17 cellular contexts compared by ENCODE assay signal in the genomic region with DNA sequence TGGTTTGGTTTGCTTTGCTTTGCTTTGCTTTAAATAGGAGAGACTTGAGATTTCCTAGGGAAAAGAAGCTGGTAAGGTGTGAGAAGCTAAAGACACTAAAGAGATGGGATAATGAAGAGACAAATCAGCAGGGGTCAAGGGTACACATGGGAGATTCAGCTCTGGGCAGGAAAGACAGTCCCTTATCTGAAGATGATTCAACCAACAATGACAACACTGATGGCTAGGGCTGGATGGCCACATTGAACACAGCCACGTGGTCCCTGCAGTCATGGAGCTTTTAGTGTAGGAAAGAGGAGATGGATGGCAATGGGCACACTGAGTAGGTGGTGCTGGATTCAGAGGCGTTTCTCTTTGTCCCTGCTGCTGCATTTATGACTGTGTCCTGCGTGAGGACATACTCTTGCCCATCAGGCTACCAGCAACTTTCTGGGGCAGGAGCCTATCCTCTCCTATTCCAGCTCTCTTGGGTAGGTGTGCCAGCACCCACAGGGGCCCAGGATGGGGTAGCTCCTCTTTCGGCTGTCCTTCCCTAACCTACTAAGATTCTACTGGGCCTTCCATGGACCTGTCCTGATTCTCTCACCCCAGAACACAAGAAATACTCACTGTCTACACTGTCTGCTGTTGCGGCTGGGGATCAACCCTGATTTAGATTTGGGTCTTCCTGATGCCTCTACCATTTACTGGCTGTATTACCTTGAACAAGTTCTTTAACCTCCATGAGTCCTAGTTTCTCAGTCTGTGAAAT. TPM values are rescaled to one million over a fixed set of nuclear protein-coding genes. Genes with fewer than 3 reads are reported as not detected.
DNase-seq lines count a peak whose midpoint lies in the region; ATAC-seq, FAIRE-seq and TF ChIP-seq lines count a peak whose summit lies in the region.
"Had no signal": no experiment of that assay in that cellular context is flagged by ENCODE, and none has a peak within 500 bp of the region (broad histone marks: within the 10 kb centered on the region; RNA-seq: fewer than 3 reads in every experiment).

No MANE protein-coding gene starts in this region.

- H3K79me2 ChIP-seq in endothelial cell of umbilical vein (ENCODE audit: control insufficient read depth, insufficient read depth, low read length) = no peaks in the 10 kb centered on the region

- peaks cover 36% of the 10 kb centered on the region for H3K27me3 Mint-ChIP-seq in IgD-negative memory B cell

- dilution Hi-C loops in endothelial cell of umbilical vein (cut with MboI; ENCODE audit: extremely low pct_ligation_motif_present, low sequenced_read_pairs) = no loop called here

- H3K36me3 ChIP-seq in endothelial cell of umbilical vein (ENCODE audit: control insufficient read depth in 2 of 2, extremely low read depth in 1 of 2, insufficient read depth in 2 of 2, low read length in 2 of 2) = no peaks in the 10 kb centered on the region
- H3K36me3 ChIP-seq: pancreas had no signal

- TF ChIP-seq CTCF in D721Med (IDR thresholded peaks at IDR 0.05; ENCODE audit: insufficient read depth, missing control alignments) (no peak), endothelial cell of umbilical vein (IDR thresholded peaks at IDR 0.05; ENCODE audit: extremely low read depth in 1 of 2, insufficient read depth in 1 of 2, low read depth in 1 of 2, low read length in 2 of 2) (no peak)

- H4K20me1 ChIP-seq in endothelial cell of umbilical vein (replicated peaks; ENCODE audit: control insufficient read depth, extremely low read depth, insufficient read depth, low read length) = no peaks in the 10 kb centered on the region

- H3K4me1 ChIP-seq in endothelial cell of umbilical vein (ENCODE audit: control insufficient read depth, extremely low read depth, insufficient read depth, low read length) = peaks cover 12% of the 10 kb centered on the region

- no peak for TF ChIP-seq POLR2A in endothelial cell of umbilical vein (IDR thresholded peaks at IDR 0.05; ENCODE audit: low read depth, low read length)

- no peak overlapping the region for H3K4me2 ChIP-seq in endothelial cell of umbilical vein (ENCODE audit: insufficient read depth, low read length)

- H3K4me3 Mint-ChIP-seq in IgD-negative memory B cell = peak overlapping the region in 3 of 4 donors; percentile 7 to 51 (median 49)
- H3K4me3 Mint-ChIP-seq: activated CD8-positive, alpha-beta T cell treated with anti-CD3 and anti-CD28 coated beads for 36 hours; stimulated activated naive CD8-positive, alpha-beta T cell treated with anti-CD3 and anti-CD28 coated beads, Interleukin-15, Interleukin-2, amounts not matched to agents 100 ng/mL and 50 ng/mL, for 24 hours had no signal

- no peaks in the 10 kb centered on the region for H3K27me3 ChIP-seq in endothelial cell of umbilical vein (ENCODE audit: control insufficient read depth in 2 of 2, insufficient read depth in 2 of 2, low read length in 2 of 2)
- H3K27me3 ChIP-seq: body of pancreas, pancreas, SJSA1 had no signal

- CTCF ChIA-PET in endothelial cell of umbilical vein (lab: Charles Lee) = interaction anchor here (2.1 to 2.6 kb wide), 3 partner anchors 8 to 9 kb away, joined by 14 to 21 read pairs (median 18); no protein-coding TSS in a partner anchor

- no peaks in the 10 kb centered on the region for H3K9me3 Mint-ChIP-seq in IgD-negative memory B cell
- H3K9me3 Mint-ChIP-seq: activated CD8-positive, alpha-beta T cell treated with anti-CD3 and anti-CD28 coated beads for 36 hours; effector memory CD8-positive, alpha-beta T cell; HFFc6; stimulated activated naive CD8-positive, alpha-beta T cell treated with anti-CD3 and anti-CD28 coated beads, Interleukin-15, Interleukin-2, amounts not matched to agents 100 ng/mL and 50 ng/mL, for 24 hours had no signal

- H3K9ac ChIP-seq in endothelial cell of umbilical vein (replicated peaks; ENCODE audit: extremely low read depth, insufficient read depth, low read length) = no peak overlapping the region

- no peak for ATAC-seq in GM21529 (IDR thresholded peaks at IDR 0.05; ENCODE audit: unreplicated experiment)
- no peak for ATAC-seq in GM18873 (IDR thresholded peaks at IDR 0.05; ENCODE audit: low FRiP score, unreplicated experiment)
- ATAC-seq: activated CD8-positive, alpha-beta T cell treated with anti-CD3 and anti-CD28 coated beads for 36 hours; effector memory CD8-positive, alpha-beta T cell; GM12878 had no signal

- no peaks in the 10 kb centered on the region for H3K36me3 Mint-ChIP-seq in IgD-negative memory B cell

- peak; percentile 35 for FAIRE-seq in D721Med (lab: Jason Lieb, UNC)
- FAIRE-seq in endothelial cell of umbilical vein (lab: Jason Lieb, UNC) = peak; percentile 8
- FAIRE-seq: GM12878, pancreas had no signal

- intact Hi-C loops in endothelial cell of umbilical vein (cut with micrococcal nuclease) = no loop called here

- DNase-seq in D721Med (ENCODE audit: insufficient read length, low spot score) = no peak
- DNase-seq in endothelial cell of umbilical vein (ENCODE audit: low read depth, low spot score) = no peak
- peak; percentile 45 for DNase-seq in putamen (ENCODE audit: low spot score)
- DNase-seq in NOMO-1 treated with dmso at 0.1 percent for 144 hours (lab: John Stamatoyannopoulos, UW; ENCODE audit: unreplicated experiment) = no peak
- DNase-seq: activated CD8-positive, alpha-beta T cell treated with anti-CD3 and anti-CD28 coated beads for 36 hours; body of pancreas; effector memory CD8-positive, alpha-beta T cell; HFFc6; KG1; stimulated activated CD4-positive, alpha-beta T cell treated with anti-CD3 and anti-CD28 coated beads, Interleukin-12 subunit alpha, Interleukin-12 subunit beta, amount 100 ng/mL, for 4 hours had no signal

- POLR2A ChIA-PET in endothelial cell of umbilical vein (lab: Charles Lee) = no interaction called here

- H3K9me3 ChIP-seq in endothelial cell of umbilical vein (replicated peaks; ENCODE audit: control insufficient read depth, insufficient read depth, low read length) = no peaks in the 10 kb centered on the region
- H3K9me3 ChIP-seq: body of pancreas, pancreas, SJSA1 had no signal

- no peak overlapping the region for H2AFZ ChIP-seq in endothelial cell of umbilical vein (ENCODE audit: low read depth, low read length)

- H3K27ac ChIP-seq in endothelial cell of umbilical vein (ENCODE audit: insufficient read depth, low read depth, low read length) = no peak overlapping the region
- H3K27ac ChIP-seq: SJSA1 had no signal

- H3K9me1 ChIP-seq in endothelial cell of umbilical vein (replicated peaks; ENCODE audit: control insufficient read depth, extremely low read depth, insufficient read depth, low read length) = no peaks in the 10 kb centered on the region

- no TSS peak for BruUV-seq in endothelial cell of umbilical vein (replicated peaks; lab: Mats Ljungman, UMichigan)

- no peak overlapping the region for H3K4me3 ChIP-seq in endothelial cell of umbilical vein (replicated peaks in 1 of 3; ENCODE audit: insufficient read depth in 1 of 3, low read depth in 1 of 3, low read length in 3 of 3)
- H3K4me3 ChIP-seq: body of pancreas, GM12878 had no signal

- peaks cover 7 to 11% (median 9%) of the 10 kb centered on the region in 3 donors for H3K4me1 Mint-ChIP-seq in IgD-negative memory B cell

- H3K27ac Mint-ChIP-seq in IgD-negative memory B cell = no peak overlapping the region
- H3K27ac Mint-ChIP-seq: activated CD8-positive, alpha-beta T cell treated with anti-CD3 and anti-CD28 coated beads for 36 hours; effector memory CD8-positive, alpha-beta T cell; stimulated activated naive CD8-positive, alpha-beta T cell treated with anti-CD3 and anti-CD28 coated beads, Interleukin-15, Interleukin-2, amounts not matched to agents 100 ng/mL and 50 ng/mL, for 24 hours had no signal

TF ChIP-seq in endothelial cell of umbilical vein, 7 proteins besides CTCF, POLR2A, EP300 and RAD21:
- TF ChIP-seq MYC (IDR thresholded peaks at IDR 0.05; ENCODE audit: low read depth, low read length) = no peak

RNA-seq across cellular contexts. Expression of a gene that starts 1.4 kb away (rescaled TPM):
- 0.16 TPM for polyA plus RNA-seq in IgD-negative memory B cell
- total RNA-seq in endothelial cell of umbilical vein = 21.2 and 25.6 TPM in 2 replicates
- 78.2 and 95.1 TPM in 2 replicates for polyA plus RNA-seq in endothelial cell of umbilical vein
- polyA plus RNA-seq in endothelial cell of umbilical vein (2011; cell fraction: cytosol; rRNA removed) = 38.6 and 43.1 TPM in 2 replicates
- 13.5 and 15.9 TPM in 2 replicates for polyA plus RNA-seq in endothelial cell of umbilical vein (2011; cell fraction: nucleus; rRNA removed)
- 20.6 and 26.7 TPM in 2 replicates for polyA plus RNA-seq in endothelial cell of umbilical vein (2012)
- polyA minus RNA-seq in endothelial cell of umbilical vein = 24.6 and 26.2 TPM in 2 replicates
- not detected for polyA minus RNA-seq in endothelial cell of umbilical vein (2011; cell fraction: cytosol; rRNA and poly(A)+ RNA removed)
- 3.6 and 4.4 TPM in 2 replicates for polyA minus RNA-seq in endothelial cell of umbilical vein (2011; cell fraction: nucleus; rRNA and poly(A)+ RNA removed)
- total RNA-seq: GM12878 had no signal

RNA-seq across cellular contexts. Expression of a gene that starts 58.3 kb away (rescaled TPM):
- polyA plus RNA-seq in IgD-negative memory B cell (26.8 TPM), endothelial cell of umbilical vein (53.4 and 74.6 TPM in 2 replicates)
- total RNA-seq in endothelial cell of umbilical vein = 104 and 114 TPM in 2 replicates
- 45.5 and 50.1 TPM in 2 replicates for polyA plus RNA-seq in endothelial cell of umbilical vein (2011; cell fraction: cytosol; rRNA removed)
- 107 and 131 TPM in 2 replicates for polyA plus RNA-seq in endothelial cell of umbilical vein (2011; cell fraction: nucleus; rRNA removed)
- polyA plus RNA-seq in endothelial cell of umbilical vein (2012) = 44.5 and 54.7 TPM in 2 replicates
- polyA minus RNA-seq in endothelial cell of umbilical vein = 110 and 137 TPM in 2 replicates
- polyA minus RNA-seq in endothelial cell of umbilical vein (2011; cell fraction: cytosol; rRNA and poly(A)+ RNA removed) = 61.2 TPM
- polyA minus RNA-seq in endothelial cell of umbilical vein (2011; cell fraction: nucleus; rRNA and poly(A)+ RNA removed) = 56.8 and 85.5 TPM in 2 replicates

RNA-seq across cellular contexts. Expression of a gene that starts 59.1 kb away (rescaled TPM):
- not detected for polyA plus RNA-seq in IgD-negative memory B cell
- total RNA-seq in endothelial cell of umbilical vein = 0.12 and 0.33 TPM in 2 replicates
- polyA plus RNA-seq in endothelial cell of umbilical vein = 0.08 and 0.19 TPM in 2 replicates
- 0.15 and 0.20 TPM in 2 replicates for polyA plus RNA-seq in endothelial cell of umbilical vein (2011; cell fraction: cytosol; rRNA removed)
- 0.05 and 0.21 TPM in 2 replicates for polyA plus RNA-seq in endothelial cell of umbilical vein (2011; cell fraction: nucleus; rRNA removed)
- 0.16 and 0.30 TPM in 2 replicates for polyA plus RNA-seq in endothelial cell of umbilical vein (2012)
- polyA minus RNA-seq in endothelial cell of umbilical vein = 0.17 and 0.39 TPM in 2 replicates
- not detected for polyA minus RNA-seq in endothelial cell of umbilical vein (2011; cell fraction: cytosol; rRNA and poly(A)+ RNA removed)
- polyA minus RNA-seq in endothelial cell of umbilical vein (2011; cell fraction: nucleus; rRNA and poly(A)+ RNA removed) = 0.14 TPM in 1 of 2 replicates, not detected in the other
- total RNA-seq: activated CD8-positive, alpha-beta T cell treated with anti-CD3 and anti-CD28 coated beads for 36 hours had no signal
- polyA plus RNA-seq: GM12878 had no signal

Comparison
In these comparisons a context has a peak if more than half of its experiments do, and no peak if none do; other contexts are left out.
1. RNA of a gene that starts 1.4 kb away (polyA plus RNA-seq): 13.5 to 95.1 TPM in endothelial cell of umbilical vein; 0.16 TPM in IgD-negative memory B cell (single experiment); every median in the first group is over 10 times any median in the second.